25 cellular contexts compared by ENCODE assay signal in the genomic region with DNA sequence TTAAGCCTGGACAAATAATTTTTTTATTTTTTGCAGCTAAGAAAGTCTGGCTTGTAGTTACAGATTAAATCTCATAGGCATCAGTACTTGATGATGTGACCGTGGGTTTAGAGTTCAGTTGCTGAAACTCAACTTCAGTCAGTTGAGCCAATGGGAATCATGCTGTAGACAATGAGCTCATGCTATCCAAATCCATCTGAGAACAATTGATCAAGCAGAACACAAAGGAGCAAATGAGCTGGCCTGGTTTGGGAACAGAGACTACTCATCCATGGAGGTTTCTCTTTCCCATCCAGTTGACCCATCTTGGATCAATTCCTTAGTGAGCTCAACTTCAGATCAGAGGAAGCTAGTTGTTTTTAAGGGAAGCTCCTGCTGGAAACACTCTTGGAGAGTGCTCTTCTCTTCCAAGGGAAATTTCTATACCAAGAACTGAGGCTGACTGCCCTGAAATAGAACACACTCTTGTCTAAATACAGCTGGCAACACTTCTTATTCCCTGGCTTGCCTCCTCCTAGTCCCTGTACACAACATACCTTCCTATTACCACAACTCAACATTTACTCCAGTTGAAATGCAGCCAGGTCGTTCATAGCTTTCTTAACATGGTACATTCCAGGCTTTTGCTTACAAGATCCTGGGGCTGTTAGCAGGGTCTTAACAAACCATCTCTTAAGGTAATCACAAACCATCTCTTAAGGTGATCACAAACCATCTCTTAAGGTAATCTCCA.
DNase-seq lines count a peak whose midpoint lies in the region; ATAC-seq and TF ChIP-seq lines count a peak whose summit lies in the region.
"Had no signal": no experiment of that assay in that cellular context is flagged by ENCODE, and none has a peak within 500 bp of the region (broad histone marks: within the 10 kb centered on the region; RNA-seq: fewer than 3 reads in every experiment).

No MANE protein-coding gene starts in this region.

- H3K36me3 Mint-ChIP-seq in Calu3 (ENCODE audit: insufficient read depth, unreplicated experiment) (peaks cover 3% of the 10 kb centered on the region), naive B cell (no peaks in the 10 kb centered on the region)
- H3K36me3 Mint-ChIP-seq: activated naive CD8-positive, alpha-beta T cell treated with anti-CD3 and anti-CD28 coated beads, Interleukin-2, amount 10 ng/mL, durations not matched to agents 7 days and 5 days; brain; stimulated activated effector memory CD8-positive, alpha-beta T cell treated with anti-CD3 and anti-CD28 coated beads, Interleukin-12 subunit alpha, Interleukin-12 subunit beta, amount 100 ng/mL, for 72 hours; type B pancreatic cell had no signal

- ATAC-seq in naive B cell (ENCODE audit: low read depth in 2 of 2) (no peak), GM18867 (IDR thresholded peaks at IDR 0.05; ENCODE audit: unreplicated experiment) (no peak)
- ATAC-seq: activated CD4-positive, CD25-positive, alpha-beta regulatory T cell treated with anti-CD3 and anti-CD28 coated beads, Interleukin-2, amount 50 U/mL, for 24 hours; heart right ventricle; sciatic nerve; stimulated activated effector memory CD8-positive, alpha-beta T cell treated with anti-CD3 and anti-CD28 coated beads, Interleukin-12 subunit alpha, Interleukin-12 subunit beta, amount 100 ng/mL, for 72 hours had no signal

- no peak for TF ChIP-seq CTCF in Calu3 (IDR thresholded peaks at IDR 0.05; ENCODE audit: unreplicated experiment)

- H3K27ac Mint-ChIP-seq in Calu3 (ENCODE audit: unreplicated experiment), result peak overlapping the region; percentile 76
- peak overlapping the region in 4 of 6 donors; percentile 15 to 77 (median 46) for H3K27ac Mint-ChIP-seq in naive B cell
- H3K27ac Mint-ChIP-seq: activated CD4-positive, alpha-beta memory T cell treated with anti-CD3 and anti-CD28 coated beads, Interleukin-2, amount 10 ng/mL, durations not matched to agents 7 days and 5 days; activated naive CD8-positive, alpha-beta T cell treated with anti-CD3 and anti-CD28 coated beads, Interleukin-2, amount 10 ng/mL, durations not matched to agents 7 days and 5 days; brain; CD4-positive, alpha-beta T cell; progenitor cell of endocrine pancreas; stimulated activated effector memory CD8-positive, alpha-beta T cell treated with anti-CD3 and anti-CD28 coated beads, Interleukin-12 subunit alpha, Interleukin-12 subunit beta, amount 100 ng/mL, for 72 hours; T-helper 1 cell treated with Interleukin-12 subunit alpha and Interleukin-12 subunit beta and Interleukin-4 antibody, amounts not matched to agents 30 μg/mL and 1 μg/mL, for 36 hours; type B pancreatic cell had no signal

- H3K27me3 Mint-ChIP-seq in Calu3 (ENCODE audit: unreplicated experiment) (peaks cover 14% of the 10 kb centered on the region), naive B cell (no peaks in the 10 kb centered on the region)
- H3K27me3 Mint-ChIP-seq: brain had no signal

- H3K9me3 Mint-ChIP-seq in Calu3 (ENCODE audit: low read depth, unreplicated experiment), result peaks cover 3% of the 10 kb centered on the region
- H3K9me3 Mint-ChIP-seq in naive B cell, result no peaks in the 10 kb centered on the region
- H3K9me3 Mint-ChIP-seq: activated CD4-positive, alpha-beta memory T cell treated with anti-CD3 and anti-CD28 coated beads, Interleukin-2, amount 10 ng/mL, durations not matched to agents 7 days and 5 days; brain; CD4-positive, alpha-beta T cell; stimulated activated effector memory CD8-positive, alpha-beta T cell treated with anti-CD3 and anti-CD28 coated beads, Interleukin-12 subunit alpha, Interleukin-12 subunit beta, amount 100 ng/mL, for 72 hours had no signal

- peaks cover 41% of the 10 kb centered on the region for H3K4me1 Mint-ChIP-seq in Calu3 (ENCODE audit: low read depth, unreplicated experiment)
- H3K4me1 Mint-ChIP-seq in naive B cell, result peaks cover 49 to 67% (median 51%) of the 10 kb centered on the region in 3 donors

- BruUV-seq in Calu3 (replicated peaks; lab: Mats Ljungman, UMichigan), result no TSS peak

- CTCF ChIA-PET in Calu3 (lab: Charles Lee), result interaction anchor here (0.5 to 1.4 kb wide), 3 partner anchors 12 to 133 kb away, joined by 4 to 9 read pairs (median 6); no protein-coding TSS in a partner anchor

- H3K4me3 Mint-ChIP-seq in Calu3 (ENCODE audit: low read depth, unreplicated experiment) (peak overlapping the region; percentile 40), naive B cell (no peak overlapping the region)
- H3K4me3 Mint-ChIP-seq: activated CD4-positive, alpha-beta memory T cell treated with anti-CD3 and anti-CD28 coated beads, Interleukin-2, amount 10 ng/mL, durations not matched to agents 7 days and 5 days; activated naive CD8-positive, alpha-beta T cell treated with anti-CD3 and anti-CD28 coated beads, Interleukin-2, amount 10 ng/mL, durations not matched to agents 7 days and 5 days; brain; CD4-positive, alpha-beta T cell; stimulated activated effector memory CD8-positive, alpha-beta T cell treated with anti-CD3 and anti-CD28 coated beads, Interleukin-12 subunit alpha, Interleukin-12 subunit beta, amount 100 ng/mL, for 72 hours; T-helper 1 cell treated with Interleukin-12 subunit alpha and Interleukin-12 subunit beta and Interleukin-4 antibody, amounts not matched to agents 30 μg/mL and 1 μg/mL, for 36 hours; type B pancreatic cell had no signal

- intact Hi-C loops in Calu3 (cut with micrococcal nuclease; ENCODE audit: unreplicated experiment) (loop anchor here (5.0 kb wide), 1 partner anchor 125 kb away; no protein-coding TSS in a partner anchor), posterior vena cava (cut with DNase I) (no loop called here)

- peak; percentile 6 for DNase-seq in Calu3
- peak; percentile 74 to 81 for DNase-seq in NCI-H526 (lab: John Stamatoyannopoulos, UW)
- DNase-seq in dedifferentiated amniotic fluid mesenchymal stem cell (ENCODE audit: extremely low spot score), result peak; percentile 23
- no peak for DNase-seq in naive B cell
- DNase-seq in NCI-H146 treated with DMSO at 0.1 percent for 48 hours (lab: John Stamatoyannopoulos, UW; ENCODE audit: unreplicated experiment), result no peak
- no peak for DNase-seq in posterior vena cava (ENCODE audit: low spot score)
- DNase-seq: activated CD4-positive, alpha-beta memory T cell treated with anti-CD3 and anti-CD28 coated beads, Interleukin-2, amount 10 ng/mL, durations not matched to agents 7 days and 5 days; activated naive CD8-positive, alpha-beta T cell treated with anti-CD3 and anti-CD28 coated beads, Interleukin-2, amount 10 ng/mL, durations not matched to agents 7 days and 5 days; CD4-positive, alpha-beta T cell; effector CD4-positive, alpha-beta T cell; foreskin melanocyte; H7; heart right ventricle; NCI-H1694 treated with DMSO at 0.1 percent for 48 hours; NCI-H2171; NCI-H524 treated with DMSO at 0.1 percent for 48 hours; stimulated activated CD4-positive, alpha-beta T cell treated with anti-CD3 and anti-CD28 coated beads, Interleukin-4, amount 100 ng/mL, for 24 hours had no signal

Comparison
In these comparisons a context has a peak if more than half of its experiments do, and no peak if none do; other contexts are left out.
1. DNase-seq: peak in Calu3 (single experiment), NCI-H526 (2 of 2) and dedifferentiated amniotic fluid mesenchymal stem cell (single experiment); none in naive B cell (single experiment), NCI-H146 treated with DMSO at 0.1 percent for 48 hours (single experiment) and posterior vena cava (single experiment).